23 cellular contexts compared by ENCODE assay signal in the genomic region with DNA sequence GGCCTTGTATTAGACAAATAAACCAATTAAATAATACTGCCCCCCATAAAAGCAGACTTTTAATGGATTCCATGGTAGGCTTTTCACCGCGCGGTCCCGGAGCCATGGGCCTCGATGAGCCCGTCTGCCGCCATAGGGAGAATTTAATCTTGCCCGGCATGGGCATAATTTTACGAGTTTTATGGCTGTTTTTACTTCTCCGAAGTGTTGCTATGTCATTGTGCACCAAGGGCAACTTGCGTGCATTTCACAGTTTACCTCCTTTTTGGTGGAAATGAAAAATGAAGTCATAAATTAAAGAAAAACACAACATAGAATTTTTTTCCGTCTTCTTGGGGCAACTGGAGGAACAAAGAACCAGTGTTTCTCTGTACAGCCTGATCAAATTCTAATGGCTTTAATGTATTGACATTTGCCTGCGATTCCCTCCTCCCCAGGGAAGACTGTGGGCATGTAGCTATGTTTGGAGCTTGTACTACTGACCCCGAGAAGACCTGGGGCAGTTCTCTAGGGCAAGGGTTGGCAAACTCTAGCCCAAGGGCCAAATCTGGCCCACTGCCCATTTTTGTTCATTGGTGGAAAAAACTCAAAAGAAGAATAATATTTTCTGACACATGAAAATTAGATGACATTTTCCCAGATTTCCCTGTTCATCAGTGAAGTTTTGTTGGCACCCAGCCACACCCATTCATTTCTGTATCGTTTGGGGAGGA.
"Had no signal": no experiment of that assay in that cellular context is flagged by ENCODE, and none has a peak within 500 bp of the region (broad histone marks: within the 10 kb centered on the region; RNA-seq: fewer than 3 reads in every experiment).

No MANE protein-coding gene starts in this region.

- H3K36me3 ChIP-seq: ascending aorta, gastroesophageal sphincter, heart right ventricle, left ventricle myocardium inferior, upper lobe of right lung, WERI-Rb-1 had no signal

- H3K4me3 Mint-ChIP-seq: nephron had no signal

- H3K9me3 Mint-ChIP-seq: nephron had no signal

- DNase-seq: activated CD4-positive, alpha-beta T cell treated with anti-CD3 and anti-CD28 coated beads for 1 hour; activated CD8-positive, alpha-beta memory T cell treated with anti-CD3 and anti-CD28 coated beads for 24 hours; activated CD8-positive, alpha-beta memory T cell treated with anti-CD3 and anti-CD28 coated beads, Interleukin-2, amount 50 U/mL, for 48 hours; activated effector memory CD4-positive, alpha-beta T cell treated with Interleukin-2 at 50 U/mL for 16 hours; activated naive CD4-positive, alpha-beta T cell treated with anti-CD3 and anti-CD28 coated beads, Interleukin-2, amount 50 U/mL, for 16 hours; activated T-cell treated with anti-CD3 and anti-CD28 coated beads, Interleukin-2, amount 50 U/mL, for 48 hours; cerebellar nuclear complex; cortex of kidney; heart right ventricle; psoas muscle; stimulated activated CD4-positive, alpha-beta T cell treated with anti-CD3 and anti-CD28 coated beads, Interleukin-15, amount 100 ng/mL, for 24 hours; stimulated activated CD4-positive, alpha-beta T cell treated with anti-CD3 and anti-CD28 coated beads, Interleukin-2, amount 100 ng/mL, for 48 hours; T-helper 2 cell; upper lobe of right lung; WERI-Rb-1 had no signal

- H3K4me3 ChIP-seq: ascending aorta, gastroesophageal sphincter, heart right ventricle, left ventricle myocardium inferior, psoas muscle, skin epidermis, testis, upper lobe of right lung had no signal

- H3K9me3 ChIP-seq: ascending aorta, gastroesophageal sphincter, heart right ventricle, left ventricle myocardium inferior, psoas muscle, testis, upper lobe of right lung had no signal

- H3K27me3 ChIP-seq: ascending aorta, gastroesophageal sphincter, heart right ventricle, testis, upper lobe of right lung had no signal

- H3K4me1 ChIP-seq: psoas muscle had no signal

- ATAC-seq: esophagus mucosa, gastroesophageal sphincter, heart right ventricle, psoas muscle, right cardiac atrium, upper lobe of right lung had no signal

- H3K27ac ChIP-seq: ascending aorta, gastroesophageal sphincter, heart right ventricle, left ventricle myocardium inferior, psoas muscle, skin epidermis, testis, upper lobe of right lung, WERI-Rb-1 had no signal
